Comparison of ENCODE assay signal across 17 cellular contexts in the genomic region with DNA sequence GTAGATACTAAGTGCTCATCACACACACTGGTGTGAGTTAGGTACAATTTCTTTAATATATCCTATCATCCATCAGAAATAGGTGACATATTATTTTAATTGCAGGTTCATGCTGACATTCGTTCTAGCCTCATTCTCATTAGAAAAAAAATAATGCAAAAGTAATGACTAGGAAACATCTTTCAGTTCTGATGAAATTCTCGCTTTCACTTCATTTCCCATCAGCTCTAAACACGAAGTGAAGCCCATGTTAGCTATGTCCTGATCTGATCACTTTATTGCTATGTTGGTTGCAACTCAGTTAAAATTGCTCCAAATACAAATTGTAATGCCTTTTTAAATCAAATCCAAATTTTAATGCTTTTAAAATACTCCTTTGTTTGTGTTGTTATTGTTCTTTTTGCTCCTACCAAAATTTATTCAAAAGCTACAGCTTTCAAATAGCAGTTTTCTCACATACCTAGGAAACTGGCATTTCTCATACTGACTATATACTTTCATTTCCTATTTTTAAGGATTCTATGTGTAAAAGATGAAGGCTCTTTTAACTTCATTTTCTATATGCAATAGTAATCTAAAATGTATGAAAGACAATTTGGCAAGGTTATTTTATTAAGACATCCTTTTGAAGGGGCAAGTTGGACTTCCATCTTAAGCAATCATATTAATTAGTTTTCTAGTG.
DNase-seq lines count a peak whose midpoint lies in the region; ATAC-seq and TF ChIP-seq lines count a peak whose summit lies in the region.
"Had no signal": no experiment of that assay in that cellular context is flagged by ENCODE, and none has a peak within 500 bp of the region (broad histone marks: within the 10 kb centered on the region; RNA-seq: fewer than 3 reads in every experiment).

No MANE protein-coding gene starts in this region.

- H3K4me1 ChIP-seq in HAP-1 = 0 out of 2 replicates have a peak, but pooled peaks cover 5% of the 10 kb centered on the region
- H3K4me1 ChIP-seq: body of pancreas had no signal

- no peak overlapping the region for H3K27ac Mint-ChIP-seq in CD14-positive monocyte
- H3K27ac Mint-ChIP-seq: effector memory CD8-positive, alpha-beta T cell; T-helper 1 cell treated with Interleukin-12 subunit alpha and Interleukin-12 subunit beta and Interleukin-4 antibody, amounts not matched to agents 30 μg/mL and 1 μg/mL, for 36 hours had no signal

- H3K27me3 ChIP-seq in HAP-1 (ENCODE audit: low read depth) = no peaks in the 10 kb centered on the region
- H3K27me3 ChIP-seq: body of pancreas had no signal

- H3K4me3 ChIP-seq in HAP-1 = no peak overlapping the region
- H3K4me3 ChIP-seq: body of pancreas had no signal

- H3K4me3 Mint-ChIP-seq in CD14-positive monocyte = no peak overlapping the region
- H3K4me3 Mint-ChIP-seq: effector memory CD8-positive, alpha-beta T cell; T-helper 1 cell treated with Interleukin-12 subunit alpha and Interleukin-12 subunit beta and Interleukin-4 antibody, amounts not matched to agents 30 μg/mL and 1 μg/mL, for 36 hours had no signal

- in situ Hi-C loops in HAP-1 (cut with MboI; ENCODE audit: low sequenced_read_pairs) = no loop called here

- no peaks in the 10 kb centered on the region for H3K4me1 Mint-ChIP-seq in CD14-positive monocyte

- no peaks in the 10 kb centered on the region for H3K9me3 ChIP-seq in HAP-1
- H3K9me3 ChIP-seq: body of pancreas had no signal

- DNase-seq in HAP-1 (ENCODE audit: low spot score in 2 of 2) = no peak
- no peak for DNase-seq in CD14-positive monocyte (ENCODE audit: low spot score)
- DNase-seq in NCI-H1417 (lab: John Stamatoyannopoulos, UW) = no peak
- DNase-seq: activated CD4-positive, alpha-beta T cell treated with anti-CD3 and anti-CD28 coated beads for 4 hours; activated effector memory CD4-positive, alpha-beta T cell treated with Interleukin-2 at 50 U/mL for 16 hours; body of pancreas; effector memory CD8-positive, alpha-beta T cell; midbrain; NCI-H1048; NCI-H510A; stimulated activated CD4-positive, alpha-beta T cell treated with anti-CD3 and anti-CD28 coated beads, Interleukin-15, amount 100 ng/mL, for 24 hours had no signal

- no peaks in the 10 kb centered on the region for H3K36me3 ChIP-seq in HAP-1 (replicated peaks)

- H3K36me3 Mint-ChIP-seq in CD14-positive monocyte = no peaks in the 10 kb centered on the region

- ATAC-seq in GM18502 (IDR thresholded peaks at IDR 0.05; ENCODE audit: poor library complexity, unreplicated experiment) = peak; percentile 97
- peak; percentile 78 for ATAC-seq in GM19468 (IDR thresholded peaks at IDR 0.05; ENCODE audit: extremely low read depth, unreplicated experiment)
- ATAC-seq in HG02884 (IDR thresholded peaks at IDR 0.05; ENCODE audit: unreplicated experiment) = peak; percentile 94
- peak; percentile 87 for ATAC-seq in HG03520 (IDR thresholded peaks at IDR 0.05; ENCODE audit: unreplicated experiment)
- ATAC-seq in GM21515 (IDR thresholded peaks at IDR 0.05; ENCODE audit: unreplicated experiment) = no peak
- ATAC-seq: body of pancreas; effector memory CD8-positive, alpha-beta T cell had no signal

- no peaks in the 10 kb centered on the region for H3K27me3 Mint-ChIP-seq in CD14-positive monocyte (ENCODE audit: low read depth in 3 of 3)
- H3K27me3 Mint-ChIP-seq: effector memory CD8-positive, alpha-beta T cell had no signal

- no peak for TF ChIP-seq CTCF in CD14-positive monocyte (IDR thresholded peaks at IDR 0.05)

- H3K9me3 Mint-ChIP-seq in CD14-positive monocyte = peaks cover 0 to 2% (median 0%) of the 10 kb centered on the region in 7 donors
- H3K9me3 Mint-ChIP-seq: T-helper 1 cell treated with Interleukin-12 subunit alpha and Interleukin-12 subunit beta and Interleukin-4 antibody, amounts not matched to agents 30 μg/mL and 1 μg/mL, for 36 hours had no signal

- intact Hi-C loops in CD14-positive monocyte (cut with micrococcal nuclease) = no loop called here
